Comparison of ENCODE assay signal across 22 cellular contexts in genomic region chr22:31843526-31843925, GRCh38.
A peak's percentile ranks its signal among the peaks of the same experiment; 100 is the strongest.
DNase-seq lines count a peak whose midpoint lies in the region; ATAC-seq and TF ChIP-seq lines count a peak whose summit lies in the region.
"Had no signal": no experiment of that assay in that cellular context is flagged by ENCODE, and none has a peak within 500 bp of the region (broad histone marks: within the 10 kb centered on the region; RNA-seq: fewer than 3 reads in every experiment).

No MANE protein-coding gene starts in this region.

- DNase-seq in activated naive CD8-positive, alpha-beta T cell treated with anti-CD3 and anti-CD28 coated beads, Interleukin-2, amount 10 ng/mL, durations not matched to agents 7 days and 5 days = no peak
- no peak for DNase-seq in activated naive CD8-positive, alpha-beta T cell treated with anti-CD3 and anti-CD28 coated beads for 36 hours
- DNase-seq in endothelial cell (ENCODE audit: low spot score) = no peak
- DNase-seq: 8988T; ACHN; BE2C; C1 segment of cervical spinal cord; CD4-positive, alpha-beta memory T cell; CD4-positive, CD25-positive, alpha-beta regulatory T cell; CD8-positive, alpha-beta memory T cell; COR-L47; DMS 273 treated with DMSO at 0.1 percent for 48 hours; DMS153; DMS53; DMS79; DND-41; EL; GDM1 had no signal

- no peaks in the 10 kb centered on the region for H3K4me1 Mint-ChIP-seq in activated naive CD8-positive, alpha-beta T cell treated with anti-CD3 and anti-CD28 coated beads, Interleukin-2, amount 10 ng/mL, durations not matched to agents 7 days and 5 days
- peaks cover 13% of the 10 kb centered on the region for H3K4me1 Mint-ChIP-seq in activated naive CD8-positive, alpha-beta T cell treated with anti-CD3 and anti-CD28 coated beads for 36 hours
- no peaks in the 10 kb centered on the region for H3K4me1 Mint-ChIP-seq in endothelial cell (ENCODE audit: unreplicated experiment)
- H3K4me1 Mint-ChIP-seq: CD8-positive, alpha-beta memory T cell had no signal

- TF ChIP-seq CTCF in endothelial cell (IDR thresholded peaks at IDR 0.05; ENCODE audit: unreplicated experiment) = no peak

- H3K27ac Mint-ChIP-seq in activated naive CD8-positive, alpha-beta T cell treated with anti-CD3 and anti-CD28 coated beads, Interleukin-2, amount 10 ng/mL, durations not matched to agents 7 days and 5 days = peak overlapping the region; percentile 15
- H3K27ac Mint-ChIP-seq in activated naive CD8-positive, alpha-beta T cell treated with anti-CD3 and anti-CD28 coated beads for 36 hours = no peak overlapping the region
- peak overlapping the region; percentile 30 for H3K27ac Mint-ChIP-seq in endothelial cell (ENCODE audit: unreplicated experiment)
- H3K27ac Mint-ChIP-seq: CD4-positive, CD25-positive, alpha-beta regulatory T cell had no signal

- H3K36me3 Mint-ChIP-seq in activated naive CD8-positive, alpha-beta T cell treated with anti-CD3 and anti-CD28 coated beads, Interleukin-2, amount 10 ng/mL, durations not matched to agents 7 days and 5 days = peaks cover 30% of the 10 kb centered on the region
- peaks cover 24% of the 10 kb centered on the region for H3K36me3 Mint-ChIP-seq in activated naive CD8-positive, alpha-beta T cell treated with anti-CD3 and anti-CD28 coated beads for 36 hours
- H3K36me3 Mint-ChIP-seq in endothelial cell (ENCODE audit: low read depth, unreplicated experiment) = peaks cover 53% of the 10 kb centered on the region

- no peaks in the 10 kb centered on the region for H3K9me3 Mint-ChIP-seq in activated naive CD8-positive, alpha-beta T cell treated with anti-CD3 and anti-CD28 coated beads, Interleukin-2, amount 10 ng/mL, durations not matched to agents 7 days and 5 days
- H3K9me3 Mint-ChIP-seq in activated naive CD8-positive, alpha-beta T cell treated with anti-CD3 and anti-CD28 coated beads for 36 hours = no peaks in the 10 kb centered on the region
- H3K9me3 Mint-ChIP-seq in endothelial cell (ENCODE audit: unreplicated experiment) = no peaks in the 10 kb centered on the region
- H3K9me3 Mint-ChIP-seq: CD14-positive monocyte; CD4-positive, alpha-beta memory T cell; CD4-positive, CD25-positive, alpha-beta regulatory T cell; CD8-positive, alpha-beta memory T cell had no signal

- ATAC-seq in activated naive CD8-positive, alpha-beta T cell treated with anti-CD3 and anti-CD28 coated beads, Interleukin-2, amount 10 ng/mL, durations not matched to agents 7 days and 5 days (ENCODE audit: low read depth) = no peak
- ATAC-seq in HG03159 (IDR thresholded peaks at IDR 0.05; ENCODE audit: unreplicated experiment) (no peak), GM21737 (IDR thresholded peaks at IDR 0.05; ENCODE audit: unreplicated experiment) (no peak)
- ATAC-seq: GM12878 had no signal

- no peaks in the 10 kb centered on the region for H3K27me3 Mint-ChIP-seq in activated naive CD8-positive, alpha-beta T cell treated with anti-CD3 and anti-CD28 coated beads, Interleukin-2, amount 10 ng/mL, durations not matched to agents 7 days and 5 days
- no peaks in the 10 kb centered on the region for H3K27me3 Mint-ChIP-seq in activated naive CD8-positive, alpha-beta T cell treated with anti-CD3 and anti-CD28 coated beads for 36 hours
- H3K27me3 Mint-ChIP-seq in endothelial cell (ENCODE audit: unreplicated experiment) = no peaks in the 10 kb centered on the region
- H3K27me3 Mint-ChIP-seq: CD4-positive, alpha-beta memory T cell; CD4-positive, CD25-positive, alpha-beta regulatory T cell; CD8-positive, alpha-beta memory T cell had no signal

- POLR2A ChIA-PET in activated naive CD8-positive, alpha-beta T cell treated with anti-CD3 and anti-CD28 coated beads, Interleukin-2, amount 10 ng/mL, durations not matched to agents 7 days and 5 days (lab: Charles Lee) = no interaction called here

- no peak overlapping the region for H3K4me3 Mint-ChIP-seq in activated naive CD8-positive, alpha-beta T cell treated with anti-CD3 and anti-CD28 coated beads, Interleukin-2, amount 10 ng/mL, durations not matched to agents 7 days and 5 days
- no peak overlapping the region for H3K4me3 Mint-ChIP-seq in activated naive CD8-positive, alpha-beta T cell treated with anti-CD3 and anti-CD28 coated beads for 36 hours
- H3K4me3 Mint-ChIP-seq in endothelial cell (ENCODE audit: unreplicated experiment) = no peak overlapping the region
- H3K4me3 Mint-ChIP-seq: CD14-positive monocyte; CD4-positive, alpha-beta memory T cell; CD4-positive, CD25-positive, alpha-beta regulatory T cell; CD8-positive, alpha-beta memory T cell had no signal
